In genomic region chr7:98244871-98245270, GRCh38 we compare ENCODE assay signal across 25 cellular contexts. TPM values are rescaled to one million over a fixed set of nuclear protein-coding genes. Genes with fewer than 3 reads are reported as not detected.
"Had no signal": no experiment of that assay in that cellular context is flagged by ENCODE, and none has a peak within 500 bp of the region (broad histone marks: within the 10 kb centered on the region; RNA-seq: fewer than 3 reads in every experiment).

No MANE protein-coding gene starts in this region.

- H3K4me1 ChIP-seq: ascending aorta, SJSA1 had no signal

- ATAC-seq: activated naive CD4-positive, alpha-beta T cell treated with anti-CD3 and anti-CD28 coated beads, Interleukin-2, amount 50 U/mL, for 72 hours; activated naive CD8-positive, alpha-beta T cell treated with anti-CD3 and anti-CD28 coated beads, Interleukin-2, amount 50 U/mL, for 24 hours; activated T-cell treated with anti-CD3 and anti-CD28 coated beads, Interleukin-2, amount 50 U/mL, for 4 hours had no signal

- H3K9me3 ChIP-seq: ascending aorta, Peyer's patch, SJSA1 had no signal

- H3K27me3 ChIP-seq: ascending aorta, Peyer's patch, SJSA1 had no signal

- H3K4me3 Mint-ChIP-seq: activated CD4-positive, alpha-beta memory T cell treated with anti-CD3 and anti-CD28 coated beads for 36 hours; activated CD4-positive, alpha-beta T cell treated with anti-CD3 and anti-CD28 coated beads, Interleukin-2, amount 10 ng/mL, durations not matched to agents 7 days and 5 days; activated naive CD8-positive, alpha-beta T cell treated with anti-CD3 and anti-CD28 coated beads, Interleukin-2, amount 50 U/mL, for 24 hours; activated T-cell treated with anti-CD3 and anti-CD28 coated beads, Interleukin-2, amount 50 U/mL, for 4 hours; brain; central memory CD8-positive, alpha-beta T cell had no signal

- H3K27ac Mint-ChIP-seq: activated CD4-positive, alpha-beta memory T cell treated with anti-CD3 and anti-CD28 coated beads for 36 hours; activated CD4-positive, alpha-beta T cell treated with anti-CD3 and anti-CD28 coated beads, Interleukin-2, amount 10 ng/mL, durations not matched to agents 7 days and 5 days; activated naive CD8-positive, alpha-beta T cell treated with anti-CD3 and anti-CD28 coated beads, Interleukin-2, amount 50 U/mL, for 24 hours; brain had no signal

- H3K4me3 ChIP-seq: ascending aorta, Peyer's patch, SJSA1 had no signal

- H3K27me3 Mint-ChIP-seq: activated CD4-positive, alpha-beta memory T cell treated with anti-CD3 and anti-CD28 coated beads for 36 hours; activated CD4-positive, alpha-beta T cell treated with anti-CD3 and anti-CD28 coated beads, Interleukin-2, amount 10 ng/mL, durations not matched to agents 7 days and 5 days; activated naive CD8-positive, alpha-beta T cell treated with anti-CD3 and anti-CD28 coated beads, Interleukin-2, amount 50 U/mL, for 24 hours; brain; central memory CD8-positive, alpha-beta T cell had no signal

- DNase-seq: activated CD4-positive, alpha-beta memory T cell treated with anti-CD3 and anti-CD28 coated beads for 36 hours; activated CD4-positive, alpha-beta T cell treated with anti-CD3 and anti-CD28 coated beads, Interleukin-2, amount 10 ng/mL, durations not matched to agents 7 days and 5 days; activated CD4-positive, CD25-positive, alpha-beta regulatory T cell; activated CD8-positive, alpha-beta memory T cell treated with anti-CD3 and anti-CD28 coated beads for 24 hours; activated effector memory CD4-positive, alpha-beta T cell treated with anti-CD3 and anti-CD28 coated beads, Interleukin-2, amount 50 U/mL, for 16 hours; activated naive CD4-positive, alpha-beta T cell treated with Interleukin-2 at 50 U/mL for 16 hours; activated naive CD8-positive, alpha-beta T cell treated with anti-CD3 and anti-CD28 coated beads, Interleukin-2, amount 50 U/mL, for 24 hours; activated T-cell treated with anti-CD3 and anti-CD28 coated beads, Interleukin-2, amount 50 U/mL, for 4 hours; amniotic stem cell; NCI-H1092 treated with DMSO at 0.1 percent for 48 hours; NCI-H1417 treated with DMSO at 0.1 percent for 48 hours; NCI-H1694 treated with DMSO at 0.1 percent for 48 hours; NCI-H2029 treated with DMSO at 0.1 percent for 48 hours; NCI-H446; NCI-H524; Peyer's patch; SHP77; T-helper 2 cell; T1000 had no signal

- H3K27ac ChIP-seq: ascending aorta, Peyer's patch, RWPE1, SJSA1 had no signal

RNA-seq across cellular contexts. Expression of gene BHLHA15, which starts 33.6 kb away (rescaled TPM):
- total RNA-seq: activated CD4-positive, alpha-beta T cell treated with anti-CD3 and anti-CD28 coated beads, Interleukin-2, amount 10 ng/mL, durations not matched to agents 7 days and 5 days; ascending aorta; SJSA1 had no signal
